1 cellular context compared by ENCODE assay signal in the genomic region with DNA sequence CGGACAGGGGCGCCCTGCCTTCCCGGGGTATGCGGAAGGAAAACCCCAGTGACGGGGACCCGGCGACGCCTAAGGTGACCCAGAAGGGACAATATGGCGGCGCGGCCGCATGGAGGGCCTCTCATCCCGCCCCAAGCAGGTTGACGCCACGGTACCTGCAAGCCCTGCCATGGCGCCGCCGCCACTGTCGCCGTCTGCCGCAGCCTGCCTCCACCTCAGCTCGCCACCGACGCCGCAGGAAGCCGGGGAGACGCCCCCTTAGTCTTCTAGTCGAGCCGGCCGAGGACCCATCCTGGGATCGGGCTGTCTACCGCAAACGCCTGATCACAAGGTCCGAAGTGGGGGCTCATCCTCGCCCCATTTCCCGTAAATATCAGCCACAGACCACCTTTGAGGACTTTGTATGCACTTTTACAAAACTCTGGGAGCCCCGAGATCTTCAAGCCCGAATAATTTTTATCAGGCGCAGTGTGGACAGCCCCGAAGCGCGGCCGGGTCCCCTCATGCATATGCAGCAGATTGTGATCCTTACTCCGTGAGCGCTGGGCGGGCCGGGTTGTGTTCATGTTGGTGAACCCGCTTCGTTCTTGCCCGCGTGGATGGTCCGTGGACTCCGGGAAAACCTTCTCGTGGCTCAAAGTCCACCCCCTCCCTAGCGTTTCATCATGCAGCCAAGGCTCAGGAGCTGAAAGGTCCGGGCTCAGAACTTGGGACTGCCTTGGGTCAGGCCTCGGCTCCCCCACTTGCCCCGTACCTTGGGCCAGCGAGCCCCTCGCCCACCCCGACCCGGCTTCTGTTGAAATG.
A peak's percentile ranks its signal among the peaks of the same experiment; 100 is the strongest.
TF ChIP-seq lines count a peak whose summit lies in the region.

A gene with protein sequence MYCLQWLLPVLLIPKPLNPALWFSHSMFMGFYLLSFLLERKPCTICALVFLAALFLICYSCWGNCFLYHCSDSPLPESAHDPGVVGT (minus strand): TSS at position 239 of the 804 bp plus-strand sequence. CDS start 8,702 bp downstream, outside the sequence.

TF ChIP-seq in HepG2, 621 proteins besides CTCF, POLR2A, EP300 and RAD21 (continued from another document and continues in another):
- TF ChIP-seq ATF4 (CRISPR knock-in tag; IDR thresholded peaks at IDR 0.05) (peak in 1 of 2 experiments; percentile 95; a peak in 2 of 4 replicates), ZNF142 (CRISPR knock-in tag; IDR thresholded peaks at IDR 0.05) (peak; percentile 60; the same call in 1 of the 2 replicates), ZNF776 (CRISPR knock-in tag; IDR thresholded peaks at IDR 0.05) (no peak; the same call in 1 of the 2 replicates), SMAD3 (CRISPR knock-in tag; IDR thresholded peaks at IDR 0.05) (peak; percentile 99), ZNF264 (CRISPR knock-in tag; IDR thresholded peaks at IDR 0.05) (0 out of 2 replicates have a peak, but pooled peaks have one; percentile 56), DPF2 (CRISPR knock-in tag; IDR thresholded peaks at IDR 0.05; ENCODE audit: borderline replicate concordance, low read depth) (no peak), FOXK1 (CRISPR knock-in tag; IDR thresholded peaks at IDR 0.05; ENCODE audit: borderline replicate concordance, low read depth) (peak; percentile 85), ZNF639 (CRISPR knock-in tag; conservative IDR thresholded peaks at IDR 0.05) (peak; percentile 22; the same call in 1 of the 2 replicates), ZSCAN12 (CRISPR knock-in tag; IDR thresholded peaks at IDR 0.05) (no peak), ZNF224 (CRISPR knock-in tag; IDR thresholded peaks at IDR 0.05) (peak; percentile 96), CEBPB (IDR thresholded peaks at IDR 0.05; ENCODE audit: borderline replicate concordance, low read depth, low read length) (peak; percentile 88), ZNF670 (CRISPR knock-in tag; IDR thresholded peaks at IDR 0.05; ENCODE audit: borderline replicate concordance) (peak; percentile 94), ZBTB7B (CRISPR knock-in tag; IDR thresholded peaks at IDR 0.05) (peak; percentile 87), KDM4B (CRISPR knock-in tag; IDR thresholded peaks at IDR 0.05) (peak; percentile 55; the same call in 1 of the 2 replicates), PHF5A (CRISPR knock-in tag; IDR thresholded peaks at IDR 0.05; ENCODE audit: low read depth, unreplicated experiment) (no peak), EEA1 (CRISPR knock-in tag; IDR thresholded peaks at IDR 0.05; ENCODE audit: borderline replicate concordance) (peak; percentile 17; the same call in 1 of the 2 replicates), ZKSCAN8 (CRISPR knock-in tag; IDR thresholded peaks at IDR 0.05; ENCODE audit: borderline replicate concordance) (peak; percentile 45; the same call in 1 of the 2 replicates), ZNF878 (CRISPR knock-in tag; IDR thresholded peaks at IDR 0.05) (no peak), YEATS2 (CRISPR knock-in tag; IDR thresholded peaks at IDR 0.05; ENCODE audit: borderline replicate concordance) (peak; percentile 93), HDAC2 (CRISPR knock-in tag; IDR thresholded peaks at IDR 0.05) (peak; percentile 87), FOXO4 (CRISPR knock-in tag; conservative IDR thresholded peaks at IDR 0.05) (no peak), TMF1 (CRISPR knock-in tag; IDR thresholded peaks at IDR 0.05; ENCODE audit: low read depth) (peak; percentile 86), SMAD1 (CRISPR knock-in tag; IDR thresholded peaks at IDR 0.05; ENCODE audit: borderline replicate concordance, low read depth) (0 out of 2 replicates have a peak, but pooled peaks have one; percentile 46), NPAS2 (CRISPR knock-in tag; IDR thresholded peaks at IDR 0.05; ENCODE audit: borderline replicate concordance) (no peak), NFIB (CRISPR knock-in tag; IDR thresholded peaks at IDR 0.05; ENCODE audit: borderline replicate concordance) (no peak; the same call in 1 of the 2 replicates), TBX3 (IDR thresholded peaks at IDR 0.05; ENCODE audit: borderline replicate concordance) (no peak), PRMT3 (CRISPR knock-in tag; IDR thresholded peaks at IDR 0.05; ENCODE audit: borderline replicate concordance, low read depth) (no peak), ZNF331 (CRISPR knock-in tag; IDR thresholded peaks at IDR 0.05) (no peak; the same call in none of the 2 replicates)
- TF ChIP-seq, protein P1, sequence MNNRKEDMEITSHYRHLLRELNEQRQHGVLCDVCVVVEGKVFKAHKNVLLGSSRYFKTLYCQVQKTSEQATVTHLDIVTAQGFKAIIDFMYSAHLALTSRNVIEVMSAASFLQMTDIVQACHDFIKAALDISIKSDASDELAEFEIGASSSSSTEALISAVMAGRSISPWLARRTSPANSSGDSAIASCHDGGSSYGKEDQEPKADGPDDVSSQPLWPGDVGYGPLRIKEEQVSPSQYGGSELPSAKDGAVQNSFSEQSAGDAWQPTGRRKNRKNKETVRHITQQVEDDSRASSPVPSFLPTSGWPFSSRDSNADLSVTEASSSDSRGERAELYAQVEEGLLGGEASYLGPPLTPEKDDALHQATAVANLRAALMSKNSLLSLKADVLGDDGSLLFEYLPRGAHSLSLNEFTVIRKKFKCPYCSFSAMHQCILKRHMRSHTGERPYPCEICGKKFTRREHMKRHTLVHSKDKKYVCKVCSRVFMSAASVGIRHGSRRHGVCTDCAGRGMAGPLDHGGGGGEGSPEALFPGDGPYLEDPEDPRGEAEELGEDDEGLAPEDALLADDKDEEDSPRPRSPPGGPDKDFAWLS (CRISPR knock-in tag; IDR thresholded peaks at IDR 0.05; ENCODE audit: borderline replicate concordance): no peak
- TF ChIP-seq, protein P2, sequence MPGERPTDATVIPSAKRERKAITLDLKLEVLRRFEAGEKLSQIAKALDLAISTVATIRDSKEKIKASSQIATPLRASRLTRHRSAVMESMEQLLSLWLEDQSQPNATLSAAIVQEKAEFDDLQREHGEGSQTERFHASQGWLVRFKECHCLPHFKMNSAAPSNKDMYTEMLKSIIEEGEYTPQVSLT (CRISPR knock-in tag; IDR thresholded peaks at IDR 0.05; ENCODE audit: borderline replicate concordance, low read depth): no peak
- TF ChIP-seq, protein P3, sequence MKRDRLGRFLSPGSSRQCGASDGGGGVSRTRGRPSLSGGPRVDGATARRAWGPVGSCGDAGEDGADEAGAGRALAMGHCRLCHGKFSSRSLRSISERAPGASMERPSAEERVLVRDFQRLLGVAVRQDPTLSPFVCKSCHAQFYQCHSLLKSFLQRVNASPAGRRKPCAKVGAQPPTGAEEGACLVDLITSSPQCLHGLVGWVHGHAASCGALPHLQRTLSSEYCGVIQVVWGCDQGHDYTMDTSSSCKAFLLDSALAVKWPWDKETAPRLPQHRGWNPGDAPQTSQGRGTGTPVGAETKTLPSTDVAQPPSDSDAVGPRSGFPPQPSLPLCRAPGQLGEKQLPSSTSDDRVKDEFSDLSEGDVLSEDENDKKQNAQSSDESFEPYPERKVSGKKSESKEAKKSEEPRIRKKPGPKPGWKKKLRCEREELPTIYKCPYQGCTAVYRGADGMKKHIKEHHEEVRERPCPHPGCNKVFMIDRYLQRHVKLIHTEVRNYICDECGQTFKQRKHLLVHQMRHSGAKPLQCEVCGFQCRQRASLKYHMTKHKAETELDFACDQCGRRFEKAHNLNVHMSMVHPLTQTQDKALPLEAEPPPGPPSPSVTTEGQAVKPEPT (CRISPR knock-in tag; IDR thresholded peaks at IDR 0.05; ENCODE audit: low read depth): peak; percentile 93
- TF ChIP-seq, protein P4, sequence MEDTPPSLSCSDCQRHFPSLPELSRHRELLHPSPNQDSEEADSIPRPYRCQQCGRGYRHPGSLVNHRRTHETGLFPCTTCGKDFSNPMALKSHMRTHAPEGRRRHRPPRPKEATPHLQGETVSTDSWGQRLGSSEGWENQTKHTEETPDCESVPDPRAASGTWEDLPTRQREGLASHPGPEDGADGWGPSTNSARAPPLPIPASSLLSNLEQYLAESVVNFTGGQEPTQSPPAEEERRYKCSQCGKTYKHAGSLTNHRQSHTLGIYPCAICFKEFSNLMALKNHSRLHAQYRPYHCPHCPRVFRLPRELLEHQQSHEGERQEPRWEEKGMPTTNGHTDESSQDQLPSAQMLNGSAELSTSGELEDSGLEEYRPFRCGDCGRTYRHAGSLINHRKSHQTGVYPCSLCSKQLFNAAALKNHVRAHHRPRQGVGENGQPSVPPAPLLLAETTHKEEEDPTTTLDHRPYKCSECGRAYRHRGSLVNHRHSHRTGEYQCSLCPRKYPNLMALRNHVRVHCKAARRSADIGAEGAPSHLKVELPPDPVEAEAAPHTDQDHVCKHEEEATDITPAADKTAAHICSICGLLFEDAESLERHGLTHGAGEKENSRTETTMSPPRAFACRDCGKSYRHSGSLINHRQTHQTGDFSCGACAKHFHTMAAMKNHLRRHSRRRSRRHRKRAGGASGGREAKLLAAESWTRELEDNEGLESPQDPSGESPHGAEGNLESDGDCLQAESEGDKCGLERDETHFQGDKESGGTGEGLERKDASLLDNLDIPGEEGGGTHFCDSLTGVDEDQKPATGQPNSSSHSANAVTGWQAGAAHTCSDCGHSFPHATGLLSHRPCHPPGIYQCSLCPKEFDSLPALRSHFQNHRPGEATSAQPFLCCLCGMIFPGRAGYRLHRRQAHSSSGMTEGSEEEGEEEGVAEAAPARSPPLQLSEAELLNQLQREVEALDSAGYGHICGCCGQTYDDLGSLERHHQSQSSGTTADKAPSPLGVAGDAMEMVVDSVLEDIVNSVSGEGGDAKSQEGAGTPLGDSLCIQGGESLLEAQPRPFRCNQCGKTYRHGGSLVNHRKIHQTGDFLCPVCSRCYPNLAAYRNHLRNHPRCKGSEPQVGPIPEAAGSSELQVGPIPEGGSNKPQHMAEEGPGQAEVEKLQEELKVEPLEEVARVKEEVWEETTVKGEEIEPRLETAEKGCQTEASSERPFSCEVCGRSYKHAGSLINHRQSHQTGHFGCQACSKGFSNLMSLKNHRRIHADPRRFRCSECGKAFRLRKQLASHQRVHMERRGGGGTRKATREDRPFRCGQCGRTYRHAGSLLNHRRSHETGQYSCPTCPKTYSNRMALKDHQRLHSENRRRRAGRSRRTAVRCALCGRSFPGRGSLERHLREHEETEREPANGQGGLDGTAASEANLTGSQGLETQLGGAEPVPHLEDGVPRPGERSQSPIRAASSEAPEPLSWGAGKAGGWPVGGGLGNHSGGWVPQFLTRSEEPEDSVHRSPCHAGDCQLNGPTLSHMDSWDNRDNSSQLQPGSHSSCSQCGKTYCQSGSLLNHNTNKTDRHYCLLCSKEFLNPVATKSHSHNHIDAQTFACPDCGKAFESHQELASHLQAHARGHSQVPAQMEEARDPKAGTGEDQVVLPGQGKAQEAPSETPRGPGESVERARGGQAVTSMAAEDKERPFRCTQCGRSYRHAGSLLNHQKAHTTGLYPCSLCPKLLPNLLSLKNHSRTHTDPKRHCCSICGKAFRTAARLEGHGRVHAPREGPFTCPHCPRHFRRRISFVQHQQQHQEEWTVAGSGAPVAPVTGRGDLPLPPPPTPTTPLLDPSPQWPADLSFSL (CRISPR knock-in tag; IDR thresholded peaks at IDR 0.05): no peak; the same call in 1 of the 2 replicates
